In genomic region chr3:13595485-13595884, GRCh38 we compare ENCODE assay signal across 25 cellular contexts. TPM values are rescaled to one million over a fixed set of nuclear protein-coding genes. Genes with fewer than 3 reads are reported as not detected.
"Had no signal": no experiment of that assay in that cellular context is flagged by ENCODE, and none has a peak within 500 bp of the region (broad histone marks: within the 10 kb centered on the region; RNA-seq: fewer than 3 reads in every experiment).

No MANE protein-coding gene starts in this region.

- ATAC-seq: activated naive CD4-positive, alpha-beta T cell treated with anti-CD3 and anti-CD28 coated beads, Interleukin-2, amount 50 U/mL, for 72 hours; activated T-cell treated with anti-CD3 and anti-CD28 coated beads, Interleukin-2, amount 50 U/mL, for 4 hours; activated T-helper 17 cell treated with anti-CD3 and anti-CD28 coated beads, Interleukin-2, amount 50 U/mL, for 72 hours; left lobe of liver had no signal

- H3K9me3 Mint-ChIP-seq: activated CD4-positive, alpha-beta memory T cell treated with anti-CD3 and anti-CD28 coated beads, Interleukin-2, amount 10 ng/mL, durations not matched to agents 7 days and 5 days; activated CD4-positive, alpha-beta T cell treated with anti-CD3 and anti-CD28 coated beads, Interleukin-2, amount 10 ng/mL, durations not matched to agents 7 days and 5 days; activated naive CD4-positive, alpha-beta T cell treated with anti-CD3 and anti-CD28 coated beads, Interleukin-2, amount 50 U/mL, for 72 hours; activated T-cell treated with anti-CD3 and anti-CD28 coated beads, Interleukin-2, amount 50 U/mL, for 4 hours; activated T-helper 17 cell treated with anti-CD3 and anti-CD28 coated beads, Interleukin-2, amount 50 U/mL, for 72 hours; central memory CD8-positive, alpha-beta T cell; dendritic cell treated with granulocyte-macrophage colony-stimulating factor and Interleukin-4, amounts not matched to agents 40 ng/mL and 50 ng/mL, for 4 days; nephron; T-helper 1 cell treated with Interleukin-12 subunit alpha and Interleukin-12 subunit beta and Interleukin-4 antibody, amounts not matched to agents 30 μg/mL and 1 μg/mL, for 36 hours had no signal

- H3K4me3 Mint-ChIP-seq: activated CD4-positive, alpha-beta memory T cell treated with anti-CD3 and anti-CD28 coated beads, Interleukin-2, amount 10 ng/mL, durations not matched to agents 7 days and 5 days; activated CD4-positive, alpha-beta T cell treated with anti-CD3 and anti-CD28 coated beads, Interleukin-2, amount 10 ng/mL, durations not matched to agents 7 days and 5 days; activated T-cell treated with anti-CD3 and anti-CD28 coated beads, Interleukin-2, amount 50 U/mL, for 4 hours; activated T-helper 17 cell treated with anti-CD3 and anti-CD28 coated beads, Interleukin-2, amount 50 U/mL, for 72 hours; central memory CD8-positive, alpha-beta T cell; dendritic cell treated with granulocyte-macrophage colony-stimulating factor and Interleukin-4, amounts not matched to agents 40 ng/mL and 50 ng/mL, for 4 days; nephron; T-helper 1 cell treated with Interleukin-12 subunit alpha and Interleukin-12 subunit beta and Interleukin-4 antibody, amounts not matched to agents 30 μg/mL and 1 μg/mL, for 36 hours had no signal

- H3K4me1 Mint-ChIP-seq: activated CD4-positive, alpha-beta memory T cell treated with anti-CD3 and anti-CD28 coated beads, Interleukin-2, amount 10 ng/mL, durations not matched to agents 7 days and 5 days; activated CD4-positive, alpha-beta T cell treated with anti-CD3 and anti-CD28 coated beads, Interleukin-2, amount 10 ng/mL, durations not matched to agents 7 days and 5 days; activated T-helper 17 cell treated with anti-CD3 and anti-CD28 coated beads, Interleukin-2, amount 50 U/mL, for 72 hours; central memory CD8-positive, alpha-beta T cell had no signal

- DNase-seq: activated CD4-positive, alpha-beta memory T cell treated with anti-CD3 and anti-CD28 coated beads, Interleukin-2, amount 10 ng/mL, durations not matched to agents 7 days and 5 days; activated CD4-positive, alpha-beta T cell treated with anti-CD3 and anti-CD28 coated beads for 1 hour; activated CD4-positive, alpha-beta T cell treated with anti-CD3 and anti-CD28 coated beads, Interleukin-2, amount 10 ng/mL, durations not matched to agents 7 days and 5 days; activated CD8-positive, alpha-beta memory T cell treated with anti-CD3 and anti-CD28 coated beads, Interleukin-2, amount 50 U/mL, for 48 hours; activated naive CD4-positive, alpha-beta T cell; activated T-cell treated with anti-CD3 and anti-CD28 coated beads, Interleukin-2, amount 50 U/mL, for 4 hours; foreskin melanocyte; kidney glomerular epithelial cell; lower lobe of right lung; mesenchymal stem cell; stimulated activated naive CD4-positive, alpha-beta T cell; T-helper 9 cell; tibial artery had no signal

- H3K27ac Mint-ChIP-seq: activated CD4-positive, alpha-beta memory T cell treated with anti-CD3 and anti-CD28 coated beads, Interleukin-2, amount 10 ng/mL, durations not matched to agents 7 days and 5 days; activated CD4-positive, alpha-beta T cell treated with anti-CD3 and anti-CD28 coated beads, Interleukin-2, amount 10 ng/mL, durations not matched to agents 7 days and 5 days; activated naive CD4-positive, alpha-beta T cell treated with anti-CD3 and anti-CD28 coated beads, Interleukin-2, amount 50 U/mL, for 72 hours; activated T-helper 17 cell treated with anti-CD3 and anti-CD28 coated beads, Interleukin-2, amount 50 U/mL, for 72 hours; dendritic cell treated with granulocyte-macrophage colony-stimulating factor and Interleukin-4, amounts not matched to agents 40 ng/mL and 50 ng/mL, for 4 days; nephron; T-helper 1 cell treated with Interleukin-12 subunit alpha and Interleukin-12 subunit beta and Interleukin-4 antibody, amounts not matched to agents 30 μg/mL and 1 μg/mL, for 36 hours had no signal

- H3K36me3 ChIP-seq: breast epithelium, esophagus muscularis mucosa, lower lobe of right lung, neutrophil, suprapubic skin, tibial artery had no signal

- FAIRE-seq: TTC549 had no signal

- H3K36me3 Mint-ChIP-seq: activated naive CD4-positive, alpha-beta T cell treated with anti-CD3 and anti-CD28 coated beads, Interleukin-2, amount 50 U/mL, for 72 hours had no signal

- H3K4me1 ChIP-seq: breast epithelium, lower lobe of right lung had no signal

- H3K4me3 ChIP-seq: breast epithelium, esophagus muscularis mucosa, lower lobe of right lung, suprapubic skin, tibial artery had no signal

- H3K9me3 ChIP-seq: breast epithelium, esophagus muscularis mucosa, lower lobe of right lung, neutrophil, suprapubic skin, tibial artery had no signal

- H3K27ac ChIP-seq: breast epithelium, esophagus muscularis mucosa, lower lobe of right lung, neutrophil, tibial artery had no signal

- H3K27me3 ChIP-seq: breast epithelium, neutrophil, suprapubic skin, tibial artery had no signal

RNA-seq across cellular contexts. Expression of gene FBLN2, which starts 46.6 kb away (rescaled TPM):
- total RNA-seq: activated CD4-positive, alpha-beta memory T cell treated with anti-CD3 and anti-CD28 coated beads, Interleukin-2, amount 10 ng/mL, durations not matched to agents 7 days and 5 days; activated CD4-positive, alpha-beta T cell treated with anti-CD3 and anti-CD28 coated beads, Interleukin-2, amount 10 ng/mL, durations not matched to agents 7 days and 5 days; activated naive CD4-positive, alpha-beta T cell treated with anti-CD3 and anti-CD28 coated beads, Interleukin-2, amount 50 U/mL, for 72 hours had no signal
